In genomic region chr1:62832276-62832675, GRCh38 we compare ENCODE assay signal across 31 cellular contexts.
"Had no signal": no experiment of that assay in that cellular context is flagged by ENCODE, and none has a peak within 500 bp of the region (broad histone marks: within the 10 kb centered on the region; RNA-seq: fewer than 3 reads in every experiment).

No MANE protein-coding gene starts in this region.

- H3K4me3 Mint-ChIP-seq: activated CD4-positive, alpha-beta T cell treated with anti-CD3 and anti-CD28 coated beads, Interleukin-2, amount 10 ng/mL, durations not matched to agents 24 days and 14 days; activated CD8-positive, alpha-beta T cell treated with anti-CD3 and anti-CD28 coated beads for 36 hours; activated naive CD8-positive, alpha-beta T cell; activated T-cell treated with anti-CD3 and anti-CD28 coated beads, Interleukin-2, amount 50 U/mL, for 4 hours; effector memory CD8-positive, alpha-beta T cell; mesothelial cell of epicardium; naive thymus-derived CD8-positive, alpha-beta T cell; neural crest cell; T-helper 1 cell treated with Interleukin-12 subunit alpha and Interleukin-12 subunit beta and Interleukin-4 antibody, amounts not matched to agents 30 μg/mL and 1 μg/mL, for 36 hours; type B pancreatic cell had no signal

- H3K4me3 ChIP-seq: colonic mucosa, gastroesophageal sphincter, left ventricle myocardium inferior, lung, pancreas, skin epidermis, uterus had no signal

- H3K27ac ChIP-seq: colonic mucosa, gastroesophageal sphincter, left ventricle myocardium inferior, pancreas, skin epidermis, uterus, WERI-Rb-1 had no signal

- H3K27ac Mint-ChIP-seq: activated CD4-positive, alpha-beta T cell treated with anti-CD3 and anti-CD28 coated beads, Interleukin-2, amount 10 ng/mL, durations not matched to agents 24 days and 14 days; activated CD8-positive, alpha-beta T cell treated with anti-CD3 and anti-CD28 coated beads for 36 hours; activated naive CD8-positive, alpha-beta T cell; activated T-helper 2 cell treated with anti-CD3 and anti-CD28 coated beads, Interferon-gamma antibody, Interleukin-2, Interleukin-4, amounts not matched to agents 10 μg/mL and 5 μg/mL and 100 μg/mL, durations not matched to agents 14 hours and 24 hours and 36 hours; effector memory CD8-positive, alpha-beta T cell; mesothelial cell of epicardium; naive thymus-derived CD8-positive, alpha-beta T cell; T-helper 1 cell treated with Interleukin-12 subunit alpha and Interleukin-12 subunit beta and Interleukin-4 antibody, amounts not matched to agents 30 μg/mL and 1 μg/mL, for 36 hours; type B pancreatic cell had no signal

- H3K9me3 Mint-ChIP-seq: activated T-cell treated with anti-CD3 and anti-CD28 coated beads, Interleukin-2, amount 50 U/mL, for 4 hours; type B pancreatic cell had no signal

- DNase-seq: activated CD4-positive, alpha-beta T cell treated with anti-CD3 and anti-CD28 coated beads, Interleukin-2, amount 10 ng/mL, durations not matched to agents 24 days and 14 days; activated CD4-positive, CD25-positive, alpha-beta regulatory T cell treated with anti-CD3 and anti-CD28 coated beads, Interleukin-2, amount 50 U/mL, for 72 hours; activated CD8-positive, alpha-beta T cell treated with anti-CD3 and anti-CD28 coated beads for 36 hours; activated naive CD4-positive, alpha-beta T cell; activated T-cell treated with anti-CD3 and anti-CD28 coated beads, Interleukin-2, amount 50 U/mL, for 4 hours; cerebellar nuclear complex; colonic mucosa; effector memory CD8-positive, alpha-beta T cell; islet precursor cell; left ventricle myocardium inferior; naive thymus-derived CD8-positive, alpha-beta T cell; pancreas; stimulated activated CD4-positive, alpha-beta T cell treated with anti-CD3 and anti-CD28 coated beads, Interleukin-12 subunit alpha, Interleukin-12 subunit beta, amount 100 ng/mL, for 4 hours; stimulated activated CD4-positive, alpha-beta T cell treated with anti-CD3 and anti-CD28 coated beads, Interleukin-4, amount 100 ng/mL, for 1 hour; stimulated activated naive CD8-positive, alpha-beta T cell treated with anti-CD3 and anti-CD28 coated beads, Interleukin-15, Interleukin-2, amounts not matched to agents 100 U/mL and 50 U/mL, for 24 hours; SW 1271; T-helper 9 cell; uterus; WERI-Rb-1 had no signal

- H3K36me3 ChIP-seq: colonic mucosa, uterus, WERI-Rb-1 had no signal

- H3K9me3 ChIP-seq: colonic mucosa, gastroesophageal sphincter, left ventricle myocardium inferior, pancreas, uterus had no signal

- H3K27me3 ChIP-seq: colonic mucosa, gastroesophageal sphincter, pancreas, uterus had no signal

- H3K27me3 Mint-ChIP-seq: activated CD4-positive, alpha-beta T cell treated with anti-CD3 and anti-CD28 coated beads, Interleukin-2, amount 10 ng/mL, durations not matched to agents 24 days and 14 days; activated CD8-positive, alpha-beta T cell treated with anti-CD3 and anti-CD28 coated beads for 36 hours; activated naive CD8-positive, alpha-beta T cell; effector memory CD8-positive, alpha-beta T cell; naive thymus-derived CD8-positive, alpha-beta T cell; type B pancreatic cell had no signal

- H3K4me1 Mint-ChIP-seq: neural crest cell had no signal

- H3K4me1 ChIP-seq: colonic mucosa, gastroesophageal sphincter, pancreas, uterus had no signal

- FAIRE-seq: bronchial epithelial cell, endothelial cell of umbilical vein, pancreas, TTC549 had no signal
